17 cellular contexts compared by ENCODE assay signal in genomic region chr17:850086-850827, GRCh38.
DNase-seq lines count a peak whose midpoint lies in the region; ATAC-seq and TF ChIP-seq lines count a peak whose summit lies in the region.
"Had no signal": no experiment of that assay in that cellular context is flagged by ENCODE, and none has a peak within 500 bp of the region (broad histone marks: within the 10 kb centered on the region; RNA-seq: fewer than 3 reads in every experiment).

No MANE protein-coding gene starts in this region.

- 86% methylated on average over 23 of the region's 23 CpGs for WGBS in mesenchymal stem cell
- WGBS in mesendoderm (ENCODE audit: extremely low coverage, insufficient coverage, low lambda C conversion rate): no CpG with 5 or more reads among the region's 23 CpGs

- peaks cover 68% of the 10 kb centered on the region for H3K36me3 Mint-ChIP-seq in Caco-2 (ENCODE audit: insufficient read depth, unreplicated experiment)
- peaks cover 22% of the 10 kb centered on the region for H3K36me3 Mint-ChIP-seq in brain
- no peaks in the 10 kb centered on the region for H3K36me3 Mint-ChIP-seq in natural killer cell treated with Interleukin-12 subunit alpha and Interleukin-12 subunit beta and Interleukin-15 and Interleukin-18, amount 100 ng/mL, for 72 hours
- H3K36me3 Mint-ChIP-seq in activated T-cell treated with anti-CD3 and anti-CD28 coated beads, Interleukin-2, amount 50 U/mL, for 4 hours (ENCODE audit: insufficient read depth): no peaks in the 10 kb centered on the region

- no peak overlapping the region for H4K8ac ChIP-seq in mesenchymal stem cell (ENCODE audit: low read length)
- no peak overlapping the region for H4K8ac ChIP-seq in mesendoderm (ENCODE audit: low read depth, low read length)

- POLR2A ChIA-PET in Caco-2 (lab: Charles Lee): no interaction called here

- H2BK120ac ChIP-seq in mesenchymal stem cell (ENCODE audit: low read depth, low read length): no peak overlapping the region
- H2BK120ac ChIP-seq in mesendoderm (ENCODE audit: low read depth, low read length): no peak overlapping the region

- H3K23ac ChIP-seq in mesenchymal stem cell (ENCODE audit: low read length in 2 of 2): peak overlapping the region in 1 of 2 experiments; percentile 9
- H3K23ac ChIP-seq in mesendoderm (ENCODE audit: low read length): no peak overlapping the region

- H3K27me3 ChIP-seq in Caco-2 (replicated peaks; ENCODE audit: control insufficient read depth, insufficient read depth, low read length) (no peaks in the 10 kb centered on the region), mesenchymal stem cell (ENCODE audit: control insufficient read depth in 1 of 2, insufficient read depth in 1 of 2, low read length in 2 of 2) (peaks cover 0 to 13% of the 10 kb centered on the region in 2 experiments), skeletal muscle satellite cell (ENCODE audit: control insufficient read depth, insufficient read depth, low read length) (peaks cover 32% of the 10 kb centered on the region), mesendoderm (ENCODE audit: insufficient read depth, low read length, poor library complexity) (no peaks in the 10 kb centered on the region)

- H2BK5ac ChIP-seq in mesenchymal stem cell (ENCODE audit: low read depth, low read length, poor library complexity, severe bottlenecking) (no peak overlapping the region), mesendoderm (ENCODE audit: low read length) (no peak overlapping the region)

- H3K4me3 Mint-ChIP-seq in Caco-2 (ENCODE audit: unreplicated experiment) (no peak overlapping the region), brain (peak overlapping the region in 2 of 5 experiments; percentile 3 to 53)
- H3K4me3 Mint-ChIP-seq in natural killer cell treated with Interleukin-12 subunit alpha and Interleukin-12 subunit beta and Interleukin-15 and Interleukin-18, amount 100 ng/mL, for 72 hours: no peak overlapping the region
- H3K4me3 Mint-ChIP-seq in activated T-cell treated with anti-CD3 and anti-CD28 coated beads, Interleukin-2, amount 50 U/mL, for 4 hours: no peak overlapping the region
- H3K4me3 Mint-ChIP-seq: activated B cell treated with CpG ODN at 0.5 μM for 24 hours; effector memory CD8-positive, alpha-beta T cell had no signal

- peak overlapping the region; percentile 87 for H3K9ac ChIP-seq in mesenchymal stem cell (ENCODE audit: low read length)
- H3K9ac ChIP-seq in skeletal muscle satellite cell (ENCODE audit: low read depth, low read length): peak overlapping the region; percentile 67
- no peak overlapping the region for H3K9ac ChIP-seq in mesendoderm (ENCODE audit: low read length)

- H3K36me3 ChIP-seq in Caco-2 (ENCODE audit: control insufficient read depth, insufficient read depth, low read length) (no peaks in the 10 kb centered on the region), mesenchymal stem cell (ENCODE audit: control insufficient read depth in 1 of 2, insufficient read depth in 2 of 2, low read depth in 1 of 2, low read length in 2 of 2) (peaks cover 0 to 22% of the 10 kb centered on the region in 2 experiments), skeletal muscle satellite cell (ENCODE audit: insufficient read depth, low read length) (no peaks in the 10 kb centered on the region), mesendoderm (ENCODE audit: control insufficient read depth, insufficient read depth, low read length) (peaks cover 2% of the 10 kb centered on the region)

- peak overlapping the region in 1 of 2 experiments; percentile 19 for H3K18ac ChIP-seq in mesenchymal stem cell (ENCODE audit: low read depth in 1 of 2, low read length in 2 of 2)
- H3K18ac ChIP-seq in mesendoderm (ENCODE audit: low read length): no peak overlapping the region

- no peak overlapping the region for H3K27ac ChIP-seq in mesenchymal stem cell (ENCODE audit: low read length, poor library complexity, severe bottlenecking)
- H3K27ac ChIP-seq in mesendoderm (ENCODE audit: low read depth, low read length): no peak overlapping the region
- H3K27ac ChIP-seq: C4-2B had no signal

- H3K9me3 Mint-ChIP-seq in Caco-2 (ENCODE audit: unreplicated experiment) (no peaks in the 10 kb centered on the region), brain (peaks cover 0 to 3% (median 0%) of the 10 kb centered on the region in 5 experiments)
- no peaks in the 10 kb centered on the region for H3K9me3 Mint-ChIP-seq in natural killer cell treated with Interleukin-12 subunit alpha and Interleukin-12 subunit beta and Interleukin-15 and Interleukin-18, amount 100 ng/mL, for 72 hours
- no peaks in the 10 kb centered on the region for H3K9me3 Mint-ChIP-seq in activated T-cell treated with anti-CD3 and anti-CD28 coated beads, Interleukin-2, amount 50 U/mL, for 4 hours
- H3K9me3 Mint-ChIP-seq: activated B cell treated with CpG ODN at 0.5 μM for 24 hours; effector memory CD8-positive, alpha-beta T cell had no signal

- DNase-seq in Caco-2: no peak
- DNase-seq in mesenchymal stem cell: no peak
- DNase-seq in mesendoderm: no peak
- DNase-seq in natural killer cell treated with Interleukin-12 subunit alpha and Interleukin-12 subunit beta and Interleukin-15 and Interleukin-18, amount 100 ng/mL, for 72 hours (ENCODE audit: low spot score): no peak
- no peak for DNase-seq in activated T-cell treated with anti-CD3 and anti-CD28 coated beads, Interleukin-2, amount 50 U/mL, for 4 hours
- DNase-seq: activated B cell treated with CpG ODN at 0.5 μM for 24 hours; DND-41; effector memory CD8-positive, alpha-beta T cell; head of caudate nucleus; Kasumi-1; NCI-H1436; NCI-H524; stimulated activated CD4-positive, alpha-beta T cell treated with anti-CD3 and anti-CD28 coated beads, Interleukin-12 subunit alpha, Interleukin-12 subunit beta, amount 100 ng/mL, for 4 hours had no signal

- H3K27ac Mint-ChIP-seq in Caco-2 (ENCODE audit: unreplicated experiment): peak overlapping the region; percentile 55
- peak overlapping the region in 4 of 5 experiments; percentile 27 to 90 (median 56) for H3K27ac Mint-ChIP-seq in brain
- H3K27ac Mint-ChIP-seq in natural killer cell treated with Interleukin-12 subunit alpha and Interleukin-12 subunit beta and Interleukin-15 and Interleukin-18, amount 100 ng/mL, for 72 hours: no peak overlapping the region
- H3K27ac Mint-ChIP-seq: activated B cell treated with CpG ODN at 0.5 μM for 24 hours; effector memory CD8-positive, alpha-beta T cell had no signal

- no peaks in the 10 kb centered on the region for H3K4me1 Mint-ChIP-seq in Caco-2 (ENCODE audit: low read depth, unreplicated experiment)
- peaks cover 73% of the 10 kb centered on the region for H3K4me1 Mint-ChIP-seq in brain
- H3K4me1 Mint-ChIP-seq in natural killer cell treated with Interleukin-12 subunit alpha and Interleukin-12 subunit beta and Interleukin-15 and Interleukin-18, amount 100 ng/mL, for 72 hours (ENCODE audit: low read depth in 2 of 2): peaks cover 4 to 8% of the 10 kb centered on the region in 2 donors
- peaks cover 8% of the 10 kb centered on the region for H3K4me1 Mint-ChIP-seq in activated T-cell treated with anti-CD3 and anti-CD28 coated beads, Interleukin-2, amount 50 U/mL, for 4 hours (ENCODE audit: low read depth)

- peaks cover 54% of the 10 kb centered on the region for H3K79me2 ChIP-seq in mesendoderm (ENCODE audit: control insufficient read depth, insufficient read depth, low read length)

- H2AFZ ChIP-seq in mesenchymal stem cell (ENCODE audit: low read depth, low read length): no peak overlapping the region

- H3K79me1 ChIP-seq in mesenchymal stem cell (replicated peaks; ENCODE audit: low read length, poor library complexity, severe bottlenecking) (peaks cover 55% of the 10 kb centered on the region), mesendoderm (ENCODE audit: low read length) (peaks cover 44% of the 10 kb centered on the region)

- no TSS peak for BruUV-seq in Caco-2 (replicated peaks; lab: Mats Ljungman, UMichigan)

- H3K4me1 ChIP-seq in Caco-2 (no peaks in the 10 kb centered on the region), mesenchymal stem cell (ENCODE audit: control insufficient read depth, insufficient read depth, low read depth, low read length) (peaks cover 2% of the 10 kb centered on the region), skeletal muscle satellite cell (ENCODE audit: control insufficient read depth, insufficient read depth, low read length) (peaks cover 17% of the 10 kb centered on the region), mesendoderm (ENCODE audit: control insufficient read depth, low read depth, low read length) (peaks cover 15% of the 10 kb centered on the region)

- H3K9me3 ChIP-seq in Caco-2: no peaks in the 10 kb centered on the region
- H3K9me3 ChIP-seq in mesenchymal stem cell (ENCODE audit: control insufficient read depth, low read length): no peaks in the 10 kb centered on the region
- no peaks in the 10 kb centered on the region for H3K9me3 ChIP-seq in skeletal muscle satellite cell (replicated peaks; ENCODE audit: low read length)

- H2AK5ac ChIP-seq in mesenchymal stem cell (ENCODE audit: low read length, severe bottlenecking): no peak overlapping the region
- no peak overlapping the region for H2AK5ac ChIP-seq in mesendoderm (ENCODE audit: low read length)

- no peak for TF ChIP-seq CTCF in Caco-2 (IDR thresholded peaks at IDR 0.05; ENCODE audit: insufficient read depth in 1 of 2, low read depth in 1 of 2, low read length in 1 of 2, severe bottlenecking in 1 of 2, unreplicated experiment in 1 of 2)
- TF ChIP-seq CTCF in brain (conservative IDR thresholded peaks at IDR 0.05): no peak

- H2BK12ac ChIP-seq in mesenchymal stem cell (ENCODE audit: low read length in 2 of 2): peak overlapping the region in 1 of 2 experiments; percentile 72

- no peak overlapping the region for H3K56ac ChIP-seq in mesendoderm (ENCODE audit: low read length)

- intact Hi-C loops in Caco-2 (cut with micrococcal nuclease; ENCODE audit: unreplicated experiment): no loop called here

- no peak overlapping the region for H4K5ac ChIP-seq in mesendoderm (ENCODE audit: low read length)

- H3K14ac ChIP-seq in mesenchymal stem cell (ENCODE audit: low read length in 2 of 2): no peak overlapping the region

- H3K4me3 ChIP-seq in Caco-2 (ENCODE audit: low read depth, low read length) (no peak overlapping the region), mesenchymal stem cell (ENCODE audit: insufficient read depth in 1 of 2, low read depth in 1 of 2, low read length in 2 of 2) (peak overlapping the region in 1 of 2 experiments; percentile 66), skeletal muscle satellite cell (ENCODE audit: low read length) (peak overlapping the region; percentile 46), mesendoderm (ENCODE audit: low read length) (no peak overlapping the region)

- CTCF ChIA-PET in Caco-2 (lab: Charles Lee): no interaction called here

- H3K4ac ChIP-seq in mesenchymal stem cell (ENCODE audit: low read depth in 1 of 2, low read length in 2 of 2): peak overlapping the region in 1 of 2 experiments; percentile 35
- no peak overlapping the region for H3K4ac ChIP-seq in mesendoderm (ENCODE audit: low read depth, low read length)

- no peak overlapping the region for H2BK15ac ChIP-seq in mesenchymal stem cell (ENCODE audit: low read depth, poor library complexity, severe bottlenecking)
- H2BK15ac ChIP-seq in mesendoderm (replicated peaks; ENCODE audit: low read depth): no peak overlapping the region

- H3K27me3 Mint-ChIP-seq in Caco-2 (ENCODE audit: insufficient read depth, unreplicated experiment) (no peaks in the 10 kb centered on the region), brain (no peaks in the 10 kb centered on the region)
- H3K27me3 Mint-ChIP-seq in natural killer cell treated with Interleukin-12 subunit alpha and Interleukin-12 subunit beta and Interleukin-15 and Interleukin-18, amount 100 ng/mL, for 72 hours: peaks cover 20 to 26% of the 10 kb centered on the region in 2 donors
- peaks cover 49% of the 10 kb centered on the region for H3K27me3 Mint-ChIP-seq in activated T-cell treated with anti-CD3 and anti-CD28 coated beads, Interleukin-2, amount 50 U/mL, for 4 hours (ENCODE audit: low read depth)

- H3K4me2 ChIP-seq in mesenchymal stem cell (ENCODE audit: low read length, poor library complexity, severe bottlenecking) (no peak overlapping the region), skeletal muscle satellite cell (ENCODE audit: low read length) (peak overlapping the region; percentile 74), mesendoderm (ENCODE audit: low read length) (no peak overlapping the region)

- H4K91ac ChIP-seq in mesenchymal stem cell (ENCODE audit: low read length): no peak overlapping the region

- ATAC-seq in natural killer cell treated with Interleukin-12 subunit alpha and Interleukin-12 subunit beta and Interleukin-15 and Interleukin-18, amount 100 ng/mL, for 72 hours: no peak
- no peak for ATAC-seq in activated T-cell treated with anti-CD3 and anti-CD28 coated beads, Interleukin-2, amount 50 U/mL, for 4 hours
- no peak for ATAC-seq in HG02884 (IDR thresholded peaks at IDR 0.05; ENCODE audit: unreplicated experiment)
- ATAC-seq: effector memory CD8-positive, alpha-beta T cell had no signal

Comparison
In these comparisons a context has a peak if more than half of its experiments do, and no peak if none do; other contexts are left out.
1. H3K27ac Mint-ChIP-seq: peak in Caco-2 (single experiment) and brain (4 of 5); none in natural killer cell treated with Interleukin-12 subunit alpha and Interleukin-12 subunit beta and Interleukin-15 and Interleukin-18, amount 100 ng/mL, for 72 hours (0 of 2).